ENCODE assay signal across 8 cellular contexts in the genomic region with DNA sequence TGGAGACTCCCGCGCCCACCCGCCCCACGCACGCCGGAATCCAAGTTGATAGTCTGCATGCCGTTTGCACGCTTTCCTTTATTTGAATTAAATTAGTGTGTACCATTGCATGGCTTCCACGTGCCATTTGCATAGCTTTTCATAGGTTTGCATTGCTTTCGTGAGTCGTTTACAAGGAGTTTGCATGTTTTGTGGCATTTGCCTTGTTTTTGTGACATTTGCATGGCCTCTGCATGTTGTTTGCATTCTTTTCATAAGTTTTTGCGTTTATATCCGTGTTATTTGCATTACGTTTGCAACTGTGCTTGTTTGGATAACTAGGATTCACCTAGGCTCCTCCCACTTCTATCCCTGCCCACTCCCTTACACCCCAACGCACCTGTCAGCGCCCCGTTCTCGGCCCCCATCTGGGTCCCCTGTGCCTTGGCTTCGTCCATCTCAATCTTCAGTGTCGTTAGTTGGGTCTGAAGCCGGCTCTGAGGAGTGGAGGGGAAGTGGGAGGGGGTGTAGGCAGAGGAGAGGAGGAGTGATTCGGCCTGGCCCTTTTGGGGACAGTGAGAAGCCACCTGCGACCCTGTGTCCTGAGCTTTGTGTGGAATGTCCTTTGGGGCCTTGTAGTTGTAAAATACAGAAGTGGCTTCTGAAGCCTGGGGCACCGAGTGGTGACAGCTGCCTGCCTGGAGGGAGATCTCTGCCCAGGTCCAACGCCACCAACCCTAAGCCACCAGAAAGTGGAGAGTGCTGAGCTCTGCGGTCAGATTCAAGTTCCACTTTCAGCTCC. TPM values are rescaled to one million over a fixed set of nuclear protein-coding genes. Genes with fewer than 3 reads are reported as not detected.
DNase-seq lines count a peak whose midpoint lies in the region; ATAC-seq and TF ChIP-seq lines count a peak whose summit lies in the region.

No MANE protein-coding gene starts in this region.

- peaks cover 26% of the 10 kb centered on the region; the same call in 1 of the 2 replicates for H3K27me3 ChIP-seq in KMS-11 (ENCODE audit: insufficient read depth, low read depth)

- peak overlapping the region; percentile 62 for H3K4me3 Mint-ChIP-seq in mesothelial cell of epicardium

- peak overlapping the region; percentile 51 for H3K27ac ChIP-seq in KMS-11

- H3K36me3 ChIP-seq in KMS-11 (ENCODE audit: insufficient read depth) = no peaks in the 10 kb centered on the region

- TF ChIP-seq CTCF in GM13976 (IDR thresholded peaks at IDR 0.05; ENCODE audit: borderline replicate concordance, control extremely low read depth, extremely low read depth, insufficient read depth, missing control alignments) (no peak), KMS-11 (conservative IDR thresholded peaks at IDR 0.05; ENCODE audit: low read depth, low read length) (no peak), astrocyte of the cerebellum (IDR thresholded peaks at IDR 0.05; ENCODE audit: low read depth, low read length, missing control alignments) (no peak), mesothelial cell of epicardium (IDR thresholded peaks at IDR 0.05; ENCODE audit: unreplicated experiment) (no peak)

- H2AFZ ChIP-seq in KMS-11 (ENCODE audit: low read depth) = peak overlapping the region; percentile 66

- no peaks in the 10 kb centered on the region for H4K20me1 ChIP-seq in KMS-11 (ENCODE audit: insufficient read depth)

- DNase-seq in GM13976 (ENCODE audit: low spot score) (peak; percentile 34), astrocyte of the cerebellum (ENCODE audit: low read depth) (no peak), mesothelial cell of epicardium (ENCODE audit: low spot score in 2 of 2, unreplicated experiment in 2 of 2) (no peak), medulla oblongata (ENCODE audit: extremely low spot score) (no peak), RKO (ENCODE audit: low spot score) (no peak)

- ATAC-seq in GM21367 (IDR thresholded peaks at IDR 0.05; ENCODE audit: unreplicated experiment) = no peak
- no peak for ATAC-seq in HG03571 (IDR thresholded peaks at IDR 0.05; ENCODE audit: unreplicated experiment)

- H3K27me3 Mint-ChIP-seq in mesothelial cell of epicardium (ENCODE audit: low read depth) = peaks cover 17% of the 10 kb centered on the region

- peaks cover 4% of the 10 kb centered on the region for H3K9me3 Mint-ChIP-seq in mesothelial cell of epicardium

- no peaks in the 10 kb centered on the region for H3K79me2 ChIP-seq in KMS-11 (ENCODE audit: insufficient read depth, low read depth)

- H3K4me3 ChIP-seq in KMS-11 (IDR thresholded peaks at IDR 0.05; ENCODE audit: insufficient read depth, low read depth, low read length) (no peak overlapping the region), astrocyte of the cerebellum (ENCODE audit: low read depth, low read length) (peak overlapping the region; percentile 61)

- H3K4me1 ChIP-seq in KMS-11 (ENCODE audit: low read depth, poor library complexity, severe bottlenecking) = peaks cover 24% of the 10 kb centered on the region

- in situ Hi-C loops in GM13976 (cut with MboI; ENCODE audit: low sequenced_read_pairs, unreplicated experiment) = no loop called here
- in situ Hi-C loops in astrocyte of the cerebellum (cut with HindIII; ENCODE audit: low sequenced_read_pairs) = no loop called here

- no peaks in the 10 kb centered on the region for H3K36me3 Mint-ChIP-seq in mesothelial cell of epicardium

- H3K4me1 Mint-ChIP-seq in mesothelial cell of epicardium = peaks cover 13% of the 10 kb centered on the region

- no peak overlapping the region for H3K27ac Mint-ChIP-seq in mesothelial cell of epicardium

- peak overlapping the region; percentile 95 for H3K4me2 ChIP-seq in KMS-11

- H3K9ac ChIP-seq in KMS-11 = no peak overlapping the region; the same call in 1 of the 2 replicates

RNA-seq across cellular contexts. Expression of gene CCDC194, which starts 2.4 kb away (rescaled TPM):
- 8.7 to 11.9 TPM (median 10.9 TPM) in 3 replicates for total RNA-seq in mesothelial cell of epicardium

RNA-seq across cellular contexts. Expression of gene BST2, which starts 13.9 kb away (rescaled TPM):
- total RNA-seq in mesothelial cell of epicardium = 326 to 362 TPM (median 360 TPM) in 3 replicates

RNA-seq across cellular contexts. Expression of gene PLVAP, which starts 14.4 kb away (rescaled TPM):
- 0.93 to 1.1 TPM (median 0.94 TPM) in 3 replicates for total RNA-seq in mesothelial cell of epicardium

RNA-seq across cellular contexts. Expression of gene MVB12A, which starts 28.3 kb away (rescaled TPM):
- 53.5 to 57.2 TPM (median 54.5 TPM) in 3 replicates for total RNA-seq in mesothelial cell of epicardium

RNA-seq across cellular contexts. Expression of gene GTPBP3, which starts 54.2 kb away (rescaled TPM):
- 42.5 to 47.0 TPM (median 45.0 TPM) in 3 replicates for total RNA-seq in mesothelial cell of epicardium
